8 cellular contexts compared by ENCODE assay signal in the genomic region with DNA sequence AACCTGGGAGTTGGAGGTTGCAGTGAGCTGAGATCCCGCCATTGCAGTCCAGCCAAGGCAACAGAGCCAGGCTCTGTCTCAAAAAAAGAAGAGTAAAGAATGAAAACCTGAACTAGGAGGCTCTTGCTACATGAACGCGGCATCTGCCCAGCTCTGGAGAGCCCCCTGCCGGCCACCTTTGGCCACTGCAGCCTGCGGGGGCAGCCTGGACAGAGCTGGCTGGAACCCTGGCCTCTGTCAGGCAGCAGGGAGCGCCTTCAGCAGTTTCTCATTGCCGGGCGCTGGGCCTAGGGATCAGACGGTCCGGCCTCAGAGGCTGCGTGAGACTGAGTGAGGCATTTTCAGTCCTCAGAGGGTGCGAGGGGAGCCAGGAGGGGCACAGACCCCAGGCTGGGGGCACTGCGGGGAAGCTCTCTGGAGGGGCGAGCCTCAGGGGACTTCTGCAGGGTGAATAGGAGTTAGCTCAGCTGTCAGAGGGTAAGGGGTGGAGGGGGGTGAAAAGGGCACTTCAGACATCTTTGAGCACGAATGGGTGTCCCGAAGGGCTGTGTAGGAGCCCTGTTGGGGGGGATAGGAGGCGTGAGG. TPM values are rescaled to one million over a fixed set of nuclear protein-coding genes. Genes with fewer than 3 reads are reported as not detected.
DNase-seq lines count a peak whose midpoint lies in the region; ATAC-seq, FAIRE-seq and TF ChIP-seq lines count a peak whose summit lies in the region.

No MANE protein-coding gene starts in this region.

- POLR2A ChIA-PET in A673 (lab: Charles Lee; ENCODE audit: low non-redundant PET), result no interaction called here
- POLR2A ChIA-PET in SK-N-SH (lab: Yijun Ruan, JAX), result interaction anchor here (0.7 kb wide), 1 partner anchor 180 kb away, joined by 3 read pairs; no protein-coding TSS in a partner anchor

- no peak overlapping the region for H3K4me2 ChIP-seq in KMS-11
- no peak overlapping the region for H3K4me2 ChIP-seq in SK-N-SH

- H3K4me3 ChIP-seq in A673 (ENCODE audit: low read depth, low read length, poor library complexity, severe bottlenecking) (no peak overlapping the region), KMS-11 (IDR thresholded peaks at IDR 0.05; ENCODE audit: insufficient read depth, low read depth, low read length) (no peak overlapping the region), SK-N-SH (ENCODE audit: low read depth in 2 of 2, low read length in 1 of 2) (peak overlapping the region in 1 of 2 experiments; percentile 57; a peak in 1 of 4 replicates)

- TF ChIP-seq POLR2A in GM12892 (IDR thresholded peaks at IDR 0.05; ENCODE audit: low read depth, low read length), result no peak

- no peaks in the 10 kb centered on the region for H3K9me2 ChIP-seq in SK-N-SH

- ATAC-seq in Right ventricle myocardium superior (ENCODE audit: poor library complexity), result peak; percentile 33

- BruUV-seq in A673 (replicated peaks; lab: Mats Ljungman, UMichigan), result no TSS peak

- H3K79me2 ChIP-seq in KMS-11 (ENCODE audit: insufficient read depth, low read depth) (no peaks in the 10 kb centered on the region), SK-N-SH (ENCODE audit: insufficient read depth) (no peaks in the 10 kb centered on the region)

- WGBS in SK-N-SH (ENCODE audit: low lambda C conversion rate), result 22% methylated on average over 17 of the region's 17 CpGs

- H3K27ac ChIP-seq in A673 (ENCODE audit: low read depth, low read length, poor library complexity, severe bottlenecking), result no peak overlapping the region
- H3K27ac ChIP-seq in KMS-11, result no peak overlapping the region
- H3K27ac ChIP-seq in SK-N-SH (ENCODE audit: low read depth in 2 of 2, low read length in 1 of 2), result no peak overlapping the region

- DNase-seq in A673 (ENCODE audit: low spot score), result peak; percentile 77
- DNase-seq in GM12892 (ENCODE audit: insufficient read length), result peak; percentile 78
- peak; percentile 92 for DNase-seq in SK-N-SH
- peak; percentile 74 for DNase-seq in activated naive CD4-positive, alpha-beta T cell treated with anti-CD3 and anti-CD28 coated beads, Interleukin-2, amount 50 U/mL, for 16 hours
- peak; percentile 87 for DNase-seq in Right ventricle myocardium superior
- DNase-seq in posterior cingulate gyrus, result peak; percentile 60 to 97 (median 84)
- peak; percentile 75 for DNase-seq in ureter (ENCODE audit: low spot score)

- no peak for FAIRE-seq in GM12892 (lab: Jason Lieb, UNC)

- CTCF ChIA-PET in A673 (lab: Charles Lee), result interaction anchor here (0.8 to 2.2 kb wide), 10 partner anchors 34 to 462 kb away, joined by 3 to 10 read pairs (median 4); no protein-coding TSS in a partner anchor
- CTCF ChIA-PET in SK-N-SH (lab: Yijun Ruan, JAX), result interaction anchor here (0.6 to 5.8 kb wide), 46 partner anchors 10 to 464 kb away, joined by 3 to 34 read pairs (median 4); a partner anchor contains a TSS

- TF ChIP-seq EP300 in SK-N-SH (IDR thresholded peaks at IDR 0.05; ENCODE audit: borderline replicate concordance in 1 of 2, low read depth in 1 of 2, low read length in 1 of 2), result no peak

- H4K20me1 ChIP-seq in KMS-11 (ENCODE audit: insufficient read depth) (no peaks in the 10 kb centered on the region), SK-N-SH (ENCODE audit: insufficient read depth) (no peaks in the 10 kb centered on the region)

- no peaks in the 10 kb centered on the region for H3F3A ChIP-seq in SK-N-SH (replicated peaks; ENCODE audit: insufficient read depth)

- H3K36me3 ChIP-seq in A673 (ENCODE audit: insufficient read depth, low read length, poor library complexity, severe bottlenecking) (no peaks in the 10 kb centered on the region), KMS-11 (ENCODE audit: insufficient read depth) (no peaks in the 10 kb centered on the region), SK-N-SH (replicated peaks in 1 of 2; ENCODE audit: control insufficient read depth in 1 of 2, insufficient read depth in 2 of 2, low read length in 1 of 2) (no peaks in the 10 kb centered on the region)

- H3K9me3 ChIP-seq in A673 (ENCODE audit: low read depth, low read length, poor library complexity, severe bottlenecking), result no peaks in the 10 kb centered on the region
- no peaks in the 10 kb centered on the region for H3K9me3 ChIP-seq in SK-N-SH

- peak; percentile 79 for TF ChIP-seq RAD21 in SK-N-SH (IDR thresholded peaks at IDR 0.05; ENCODE audit: low read length)

- H3K9ac ChIP-seq in KMS-11, result no peak overlapping the region
- H3K9ac ChIP-seq in SK-N-SH, result no peak overlapping the region

- H3K27me3 ChIP-seq in A673 (replicated peaks; ENCODE audit: insufficient read depth, low read depth, low read length, poor library complexity), result peaks cover 27% of the 10 kb centered on the region
- peaks cover 46% of the 10 kb centered on the region; the same call in 1 of the 2 replicates for H3K27me3 ChIP-seq in KMS-11 (ENCODE audit: insufficient read depth, low read depth)
- H3K27me3 ChIP-seq in SK-N-SH (ENCODE audit: insufficient read depth), result no peaks in the 10 kb centered on the region

- peak; percentile 97 for TF ChIP-seq CTCF in A673 (conservative IDR thresholded peaks at IDR 0.05; ENCODE audit: low read depth, low read length)
- TF ChIP-seq CTCF in KMS-11 (conservative IDR thresholded peaks at IDR 0.05; ENCODE audit: low read depth, low read length), result peak; percentile 78
- peak; percentile 97 for TF ChIP-seq CTCF in SK-N-SH (IDR thresholded peaks at IDR 0.05)

- no peaks in the 10 kb centered on the region for H3K4me1 ChIP-seq in A673 (ENCODE audit: insufficient read depth, low read length, poor library complexity, severe bottlenecking)
- no peaks in the 10 kb centered on the region for H3K4me1 ChIP-seq in KMS-11 (ENCODE audit: low read depth, poor library complexity, severe bottlenecking)
- peaks cover 0 to 19% of the 10 kb centered on the region in 2 experiments; a peak in 1 of 4 replicates for H3K4me1 ChIP-seq in SK-N-SH (ENCODE audit: control insufficient read depth in 1 of 2, insufficient read depth in 2 of 2, low read depth in 1 of 2, low read length in 1 of 2)

- H2AFZ ChIP-seq in KMS-11 (ENCODE audit: low read depth) (no peak overlapping the region), SK-N-SH (ENCODE audit: low read depth) (no peak overlapping the region)

- intact Hi-C loops in A673 (cut with micrococcal nuclease; ENCODE audit: unreplicated experiment) (loop anchor here (1.0 to 5.0 kb wide), 2 partner anchors 134 to 373 kb away; no protein-coding TSS in a partner anchor), Right ventricle myocardium superior (cut with DNase I) (no loop called here), posterior cingulate gyrus (cut with DNase I) (loop anchor here (2.0 kb wide), 1 partner anchor 134 kb away; no protein-coding TSS in a partner anchor)

TF ChIP-seq in SK-N-SH, 30 proteins besides CTCF, POLR2A, EP300 and RAD21:
- TF ChIP-seq EZH2phosphoT487 (IDR thresholded peaks at IDR 0.05; ENCODE audit: borderline replicate concordance, low read depth) (no peak), TAF1 (IDR thresholded peaks at IDR 0.05; ENCODE audit: borderline replicate concordance, low read depth, low read length) (no peak), POLR2AphosphoS5 (IDR thresholded peaks at IDR 0.05; ENCODE audit: low read depth, low read length) (no peak), GATA2 (CRISPR knock-in tag; IDR thresholded peaks at IDR 0.05) (no peak), SMC3 (IDR thresholded peaks at IDR 0.05; ENCODE audit: low read depth, low read length) (peak; percentile 68)
- TF ChIP-seq, protein P1, sequence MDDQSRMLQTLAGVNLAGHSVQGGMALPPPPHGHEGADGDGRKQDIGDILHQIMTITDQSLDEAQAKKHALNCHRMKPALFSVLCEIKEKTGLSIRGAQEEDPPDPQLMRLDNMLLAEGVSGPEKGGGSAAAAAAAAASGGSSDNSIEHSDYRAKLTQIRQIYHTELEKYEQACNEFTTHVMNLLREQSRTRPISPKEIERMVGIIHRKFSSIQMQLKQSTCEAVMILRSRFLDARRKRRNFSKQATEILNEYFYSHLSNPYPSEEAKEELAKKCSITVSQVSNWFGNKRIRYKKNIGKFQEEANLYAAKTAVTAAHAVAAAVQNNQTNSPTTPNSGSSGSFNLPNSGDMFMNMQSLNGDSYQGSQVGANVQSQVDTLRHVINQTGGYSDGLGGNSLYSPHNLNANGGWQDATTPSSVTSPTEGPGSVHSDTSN (IDR thresholded peaks at IDR 0.05), result no peak

RNA-seq across cellular contexts. Expression of a gene that starts 17.5 kb away (rescaled TPM):
- total RNA-seq in A673 (2021), result not detected in 2 replicates
- polyA plus RNA-seq in GM12892 (2012; ENCODE audit: missing spikeins), result not detected
- 0.05 TPM in 1 of 2 replicates, not detected in the other for polyA plus RNA-seq in SK-N-SH (2012; rRNA removed)
- 0.01 TPM in 2 replicates for polyA plus RNA-seq in SK-N-SH (2012; cell fraction: cytosol; rRNA removed)
- 0.02 and 0.08 TPM in 2 replicates for polyA plus RNA-seq in SK-N-SH (2012; cell fraction: nucleus; rRNA removed)
- 33.7 TPM for total RNA-seq in Right ventricle myocardium superior
- 4.5 TPM for total RNA-seq in ureter

RNA-seq across cellular contexts. Expression of a gene that starts 38.9 kb away (rescaled TPM):
- 4.8 TPM in 2 replicates for total RNA-seq in A673 (2021)
- polyA plus RNA-seq in GM12892 (2012; ENCODE audit: missing spikeins), result not detected
- polyA plus RNA-seq in SK-N-SH (2012; rRNA removed), result 0.37 and 0.43 TPM in 2 replicates
- 0.03 and 0.04 TPM in 2 replicates for polyA plus RNA-seq in SK-N-SH (2012; cell fraction: cytosol; rRNA removed)
- 4.3 and 4.4 TPM in 2 replicates for polyA plus RNA-seq in SK-N-SH (2012; cell fraction: nucleus; rRNA removed)
- 1.9 TPM for total RNA-seq in Right ventricle myocardium superior
- total RNA-seq in ureter, result not detected

RNA-seq across cellular contexts. Expression of a gene that starts 51.6 kb away (rescaled TPM):
- total RNA-seq in A673 (2021), result 171 and 182 TPM in 2 replicates
- 19.8 TPM for polyA plus RNA-seq in GM12892 (2012; ENCODE audit: missing spikeins)
- 200 and 209 TPM in 2 replicates for polyA plus RNA-seq in SK-N-SH (2012; rRNA removed)
- polyA plus RNA-seq in SK-N-SH (2012; cell fraction: cytosol; rRNA removed), result 115 and 179 TPM in 2 replicates
- polyA plus RNA-seq in SK-N-SH (2012; cell fraction: nucleus; rRNA removed), result 119 and 167 TPM in 2 replicates
- 280 TPM for total RNA-seq in Right ventricle myocardium superior
- total RNA-seq in ureter, result 145 TPM
